ENCODE assay signal across 13 cellular contexts in the genomic region with DNA sequence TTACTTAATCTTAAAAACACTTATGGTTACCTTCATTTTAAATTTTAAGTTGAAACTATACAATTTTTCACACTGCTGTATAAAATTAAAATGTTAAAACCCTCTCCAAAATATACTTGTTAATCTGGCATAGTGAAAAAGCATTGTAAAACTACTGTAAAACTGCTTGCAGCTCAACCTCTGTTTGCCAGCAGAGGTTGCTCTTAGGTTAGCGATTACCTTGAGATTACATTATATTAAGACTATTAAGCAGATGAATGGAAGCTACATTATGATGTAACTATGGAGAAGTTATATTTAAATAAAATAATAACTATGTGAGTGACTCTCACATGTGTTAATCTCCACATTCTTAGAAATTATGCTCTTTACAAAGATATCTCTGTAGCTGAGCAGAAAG.
A peak's percentile ranks its signal among the peaks of the same experiment; 100 is the strongest.
DNase-seq lines count a peak whose midpoint lies in the region; ATAC-seq, FAIRE-seq and TF ChIP-seq lines count a peak whose summit lies in the region.
"Had no signal": no experiment of that assay in that cellular context is flagged by ENCODE, and none has a peak within 500 bp of the region (broad histone marks: within the 10 kb centered on the region; RNA-seq: fewer than 3 reads in every experiment).

No MANE protein-coding gene starts in this region.

- no peak overlapping the region for H3K4me3 ChIP-seq in KMS-11 (IDR thresholded peaks at IDR 0.05; ENCODE audit: insufficient read depth, low read depth, low read length)
- no peak overlapping the region for H3K4me3 ChIP-seq in astrocyte (ENCODE audit: insufficient read depth, low read depth, low read length)
- no peak overlapping the region for H3K4me3 ChIP-seq in right lobe of liver
- no peak overlapping the region for H3K4me3 ChIP-seq in gastrocnemius medialis

- H3K4me2 ChIP-seq in KMS-11 (no peak overlapping the region), astrocyte (ENCODE audit: low read length) (no peak overlapping the region)

- H3K27me3 Mint-ChIP-seq in astrocyte (ENCODE audit: low read depth, unreplicated experiment): no peaks in the 10 kb centered on the region
- H3K27me3 Mint-ChIP-seq in activated CD8-positive, alpha-beta T cell treated with anti-CD3 and anti-CD28 coated beads, Interleukin-2, amount 10 ng/mL, durations not matched to agents 7 days and 5 days (ENCODE audit: low read depth): no peaks in the 10 kb centered on the region
- H3K27me3 Mint-ChIP-seq: naive B cell had no signal

- H3K9me3 ChIP-seq in astrocyte (ENCODE audit: insufficient read depth, low read depth, low read length) (no peaks in the 10 kb centered on the region), right lobe of liver (no peaks in the 10 kb centered on the region), gastrocnemius medialis (no peaks in the 10 kb centered on the region)

- H3K36me3 Mint-ChIP-seq in astrocyte (ENCODE audit: low read depth, unreplicated experiment): no peaks in the 10 kb centered on the region
- H3K36me3 Mint-ChIP-seq in activated CD8-positive, alpha-beta T cell treated with anti-CD3 and anti-CD28 coated beads, Interleukin-2, amount 10 ng/mL, durations not matched to agents 7 days and 5 days (ENCODE audit: low read depth): no peaks in the 10 kb centered on the region
- H3K36me3 Mint-ChIP-seq: naive B cell had no signal

- peaks cover 11% of the 10 kb centered on the region for H3K4me1 ChIP-seq in KMS-11 (ENCODE audit: low read depth, poor library complexity, severe bottlenecking)
- H3K4me1 ChIP-seq in astrocyte (ENCODE audit: insufficient read depth, low read length): no peaks in the 10 kb centered on the region
- H3K4me1 ChIP-seq in right lobe of liver: no peaks in the 10 kb centered on the region
- no peaks in the 10 kb centered on the region for H3K4me1 ChIP-seq in gastrocnemius medialis

- H2AFZ ChIP-seq in KMS-11 (ENCODE audit: low read depth) (no peak overlapping the region), astrocyte (ENCODE audit: low read depth, low read length) (no peak overlapping the region)

- H3K27ac ChIP-seq in KMS-11: no peak overlapping the region
- H3K27ac ChIP-seq in astrocyte (ENCODE audit: low read depth, low read length): no peak overlapping the region
- H3K27ac ChIP-seq in right lobe of liver: no peak overlapping the region
- H3K27ac ChIP-seq in gastrocnemius medialis: no peak overlapping the region

- no peaks in the 10 kb centered on the region for H3K9me3 Mint-ChIP-seq in astrocyte (ENCODE audit: unreplicated experiment)
- H3K9me3 Mint-ChIP-seq in activated CD8-positive, alpha-beta T cell treated with anti-CD3 and anti-CD28 coated beads, Interleukin-2, amount 10 ng/mL, durations not matched to agents 7 days and 5 days (ENCODE audit: insufficient read depth): peaks cover 5% of the 10 kb centered on the region

- in situ Hi-C loops in gastrocnemius medialis (cut with MboI; ENCODE audit: low sequenced_read_pairs in 4 of 4): no loop called here

- no peak overlapping the region for H3K4me3 Mint-ChIP-seq in astrocyte (ENCODE audit: unreplicated experiment)
- H3K4me3 Mint-ChIP-seq in activated CD8-positive, alpha-beta T cell treated with anti-CD3 and anti-CD28 coated beads, Interleukin-2, amount 10 ng/mL, durations not matched to agents 7 days and 5 days: no peak overlapping the region
- H3K4me3 Mint-ChIP-seq: naive B cell had no signal

- peak; percentile 62 for TF ChIP-seq CTCF in KMS-11 (conservative IDR thresholded peaks at IDR 0.05; ENCODE audit: low read depth, low read length)
- TF ChIP-seq CTCF in astrocyte (IDR thresholded peaks at IDR 0.05; ENCODE audit: insufficient read depth, low read depth, low read length): peak; percentile 30
- peak; percentile 27 to 44 (median 38) for TF ChIP-seq CTCF in right lobe of liver (IDR thresholded peaks at IDR 0.05)
- no peak for TF ChIP-seq CTCF in gastrocnemius medialis (IDR thresholded peaks at IDR 0.05 in 4 of 5, conservative IDR thresholded peaks at IDR 0.05 in 1 of 5)

- no peaks in the 10 kb centered on the region for H3K4me1 Mint-ChIP-seq in astrocyte (ENCODE audit: low read depth, unreplicated experiment)
- H3K4me1 Mint-ChIP-seq in activated CD8-positive, alpha-beta T cell treated with anti-CD3 and anti-CD28 coated beads, Interleukin-2, amount 10 ng/mL, durations not matched to agents 7 days and 5 days (ENCODE audit: low read depth): no peaks in the 10 kb centered on the region
- H3K4me1 Mint-ChIP-seq: naive B cell had no signal

- DNase-seq in DMS53 (lab: John Stamatoyannopoulos, UW) (peak; percentile 57), DMS53 treated with DMSO at 0.1 percent for 48 hours (lab: John Stamatoyannopoulos, UW; ENCODE audit: unreplicated experiment) (no peak), astrocyte (ENCODE audit: low read depth) (no peak), right lobe of liver (no peak), gastrocnemius medialis (no peak), MV-4-11 (lab: John Stamatoyannopoulos, UW) (no peak)
- no peak for DNase-seq in activated CD8-positive, alpha-beta T cell treated with anti-CD3 and anti-CD28 coated beads, Interleukin-2, amount 10 ng/mL, durations not matched to agents 7 days and 5 days
- DNase-seq: 8988T; activated CD4-positive, alpha-beta T cell treated with anti-CD3 and anti-CD28 coated beads for 48 hours; amniotic stem cell; naive B cell; stimulated activated CD4-positive, alpha-beta T cell treated with anti-CD3 and anti-CD28 coated beads, Interleukin-4, amount 100 ng/mL, for 4 hours had no signal

- POLR2A ChIA-PET in activated CD8-positive, alpha-beta T cell treated with anti-CD3 and anti-CD28 coated beads, Interleukin-2, amount 10 ng/mL, durations not matched to agents 7 days and 5 days (lab: Charles Lee): no interaction called here

- H3K9ac ChIP-seq in KMS-11: no peak overlapping the region
- no peak overlapping the region for H3K9ac ChIP-seq in astrocyte (ENCODE audit: low read length)

- CTCF ChIA-PET in activated CD8-positive, alpha-beta T cell treated with anti-CD3 and anti-CD28 coated beads, Interleukin-2, amount 10 ng/mL, durations not matched to agents 7 days and 5 days (lab: Charles Lee): no interaction called here

- H3K36me3 ChIP-seq in KMS-11 (ENCODE audit: insufficient read depth) (no peaks in the 10 kb centered on the region), astrocyte (ENCODE audit: insufficient read depth, low read length) (no peaks in the 10 kb centered on the region), right lobe of liver (no peaks in the 10 kb centered on the region), gastrocnemius medialis (no peaks in the 10 kb centered on the region)

- FAIRE-seq in astrocyte (lab: Jason Lieb, UNC): no peak

- H3K79me2 ChIP-seq in KMS-11 (ENCODE audit: insufficient read depth, low read depth) (no peaks in the 10 kb centered on the region), astrocyte (ENCODE audit: insufficient read depth, low read length) (no peaks in the 10 kb centered on the region)

- WGBS in right lobe of liver (ENCODE audit: insufficient coverage, low coverage, low lambda C conversion rate, missing lambda C conversion rate): 47% methylated on average over 1 of the region's 1 CpG

- H3K27me3 ChIP-seq in KMS-11 (ENCODE audit: insufficient read depth, low read depth): no peaks in the 10 kb centered on the region
- H3K27me3 ChIP-seq in astrocyte (ENCODE audit: insufficient read depth, low read length): no peaks in the 10 kb centered on the region
- no peaks in the 10 kb centered on the region for H3K27me3 ChIP-seq in right lobe of liver
- no peaks in the 10 kb centered on the region for H3K27me3 ChIP-seq in gastrocnemius medialis

- TF ChIP-seq POLR2A in right lobe of liver (IDR thresholded peaks at IDR 0.05): no peak
- no peak for TF ChIP-seq POLR2A in gastrocnemius medialis (IDR thresholded peaks at IDR 0.05)

- no peak overlapping the region for H3K27ac Mint-ChIP-seq in astrocyte (ENCODE audit: unreplicated experiment)
- no peak overlapping the region for H3K27ac Mint-ChIP-seq in activated CD8-positive, alpha-beta T cell treated with anti-CD3 and anti-CD28 coated beads, Interleukin-2, amount 10 ng/mL, durations not matched to agents 7 days and 5 days
- H3K27ac Mint-ChIP-seq: naive B cell had no signal

- ATAC-seq in right lobe of liver (peak; percentile 46 to 64 (median 60)), gastrocnemius medialis (no peak)
- no peak for ATAC-seq in activated CD8-positive, alpha-beta T cell treated with anti-CD3 and anti-CD28 coated beads, Interleukin-2, amount 10 ng/mL, durations not matched to agents 7 days and 5 days

- intact Hi-C loops in right lobe of liver (cut with DNase I): no loop called here
- intact Hi-C loops in gastrocnemius medialis (cut with DNase I; ENCODE audit: low total_unique reads): no loop called here

- H4K20me1 ChIP-seq in KMS-11 (ENCODE audit: insufficient read depth) (no peaks in the 10 kb centered on the region), astrocyte (ENCODE audit: insufficient read depth, low read length) (no peaks in the 10 kb centered on the region)

Comparison
In these comparisons a context has a peak if more than half of its experiments do, and no peak if none do; other contexts are left out.
1. CTCF ChIP-seq: peak in KMS-11 (single experiment), astrocyte (single experiment) and right lobe of liver (4 of 4); none in gastrocnemius medialis (0 of 5).
2. ATAC-seq: peak in right lobe of liver (4 of 4); none in gastrocnemius medialis (0 of 2) and activated CD8-positive, alpha-beta T cell treated with anti-CD3 and anti-CD28 coated beads, Interleukin-2, amount 10 ng/mL, durations not matched to agents 7 days and 5 days (single experiment).